21 cellular contexts compared by ENCODE assay signal in genomic region chr5:31640573-31640972, GRCh38. TPM values are rescaled to one million over a fixed set of nuclear protein-coding genes. Genes with fewer than 3 reads are reported as not detected.
DNase-seq lines count a peak whose midpoint lies in the region; ATAC-seq, FAIRE-seq and TF ChIP-seq lines count a peak whose summit lies in the region.
"Had no signal": no experiment of that assay in that cellular context is flagged by ENCODE, and none has a peak within 500 bp of the region (broad histone marks: within the 10 kb centered on the region; RNA-seq: fewer than 3 reads in every experiment).

No MANE protein-coding gene starts in this region.

- DNase-seq in CD4-positive, alpha-beta T cell = no peak
- DNase-seq in HTR-8/SVneo (ENCODE audit: insufficient read length, low spot score) (no peak), neural progenitor cell (ENCODE audit: low spot score) (no peak), ascending aorta (ENCODE audit: low spot score in 2 of 2) (no peak)
- DNase-seq in effector memory CD8-positive, alpha-beta T cell = no peak
- no peak for DNase-seq in activated effector memory CD4-positive, alpha-beta T cell treated with anti-CD3 and anti-CD28 coated beads, Interleukin-2, amount 50 U/mL, for 16 hours
- DNase-seq in activated CD4-positive, alpha-beta memory T cell treated with anti-CD3 and anti-CD28 coated beads for 36 hours = no peak
- DNase-seq: ACHN; BE2C; Calu3; CD4-positive, alpha-beta memory T cell; DMS53; MV-4-11; NCI-H1417; NCI-H187 treated with DMSO at 0.1 percent for 48 hours; NCI-H446; NCI-H69; RPMI8226; SJCRH30 had no signal

- no peak overlapping the region for H3K4me3 Mint-ChIP-seq in CD4-positive, alpha-beta T cell
- H3K4me3 Mint-ChIP-seq in effector memory CD8-positive, alpha-beta T cell = peak overlapping the region; percentile 76 to 79
- H3K4me3 Mint-ChIP-seq in neural progenitor cell = no peak overlapping the region
- H3K4me3 Mint-ChIP-seq in activated CD4-positive, alpha-beta memory T cell treated with anti-CD3 and anti-CD28 coated beads for 36 hours = no peak overlapping the region

- no peaks in the 10 kb centered on the region for H3K36me3 ChIP-seq in neural progenitor cell
- H3K36me3 ChIP-seq in ascending aorta = no peaks in the 10 kb centered on the region
- H3K36me3 ChIP-seq: BE2C, HAP-1, SJCRH30 had no signal

- H3K9ac ChIP-seq in neural progenitor cell = no peak overlapping the region

- peak overlapping the region; percentile 46 for H3K27ac Mint-ChIP-seq in CD4-positive, alpha-beta T cell
- H3K27ac Mint-ChIP-seq in effector memory CD8-positive, alpha-beta T cell = peak overlapping the region in 1 of 2 donors; percentile 13
- H3K27ac Mint-ChIP-seq in neural progenitor cell = no peak overlapping the region
- no peak overlapping the region for H3K27ac Mint-ChIP-seq in activated CD4-positive, alpha-beta memory T cell treated with anti-CD3 and anti-CD28 coated beads for 36 hours

- H3K27me3 Mint-ChIP-seq in CD4-positive, alpha-beta T cell = no peaks in the 10 kb centered on the region
- peaks cover 28 to 32% of the 10 kb centered on the region in 2 donors for H3K27me3 Mint-ChIP-seq in effector memory CD8-positive, alpha-beta T cell
- peaks cover 9% of the 10 kb centered on the region for H3K27me3 Mint-ChIP-seq in neural progenitor cell (ENCODE audit: insufficient read depth, low read depth)
- H3K27me3 Mint-ChIP-seq in activated CD4-positive, alpha-beta memory T cell treated with anti-CD3 and anti-CD28 coated beads for 36 hours = peaks cover 11% of the 10 kb centered on the region

- peaks cover 41% of the 10 kb centered on the region for H3F3A ChIP-seq in neural progenitor cell (ENCODE audit: low read depth)

- H4K20me1 ChIP-seq in neural progenitor cell (ENCODE audit: low read depth) = no peaks in the 10 kb centered on the region

- POLR2A ChIA-PET in CD4-positive, alpha-beta T cell (lab: Charles Lee) = no interaction called here
- POLR2A ChIA-PET in activated CD4-positive, alpha-beta memory T cell treated with anti-CD3 and anti-CD28 coated beads for 36 hours (lab: Charles Lee) = no interaction called here

- H3K36me3 Mint-ChIP-seq in CD4-positive, alpha-beta T cell (ENCODE audit: low read depth) = no peaks in the 10 kb centered on the region
- no peaks in the 10 kb centered on the region for H3K36me3 Mint-ChIP-seq in effector memory CD8-positive, alpha-beta T cell (ENCODE audit: insufficient read depth)
- H3K36me3 Mint-ChIP-seq in neural progenitor cell = no peaks in the 10 kb centered on the region
- no peaks in the 10 kb centered on the region for H3K36me3 Mint-ChIP-seq in activated CD4-positive, alpha-beta memory T cell treated with anti-CD3 and anti-CD28 coated beads for 36 hours
- H3K36me3 Mint-ChIP-seq: CD4-positive, alpha-beta memory T cell had no signal

- intact Hi-C loops in CD4-positive, alpha-beta T cell (cut with DNase I, micrococcal nuclease) = no loop called here
- intact Hi-C loops in activated CD4-positive, alpha-beta memory T cell treated with anti-CD3 and anti-CD28 coated beads for 36 hours (cut with micrococcal nuclease) = no loop called here
- intact Hi-C loops in ascending aorta (cut with DNase I) = loop anchor here (10.0 kb wide), 1 partner anchor 454 kb away; no protein-coding TSS in a partner anchor

- no peaks in the 10 kb centered on the region for H3K79me2 ChIP-seq in neural progenitor cell (ENCODE audit: low read depth)

- H3K9me3 Mint-ChIP-seq in CD4-positive, alpha-beta T cell = no peaks in the 10 kb centered on the region
- no peaks in the 10 kb centered on the region for H3K9me3 Mint-ChIP-seq in effector memory CD8-positive, alpha-beta T cell
- no peaks in the 10 kb centered on the region for H3K9me3 Mint-ChIP-seq in neural progenitor cell
- H3K9me3 Mint-ChIP-seq in activated CD4-positive, alpha-beta memory T cell treated with anti-CD3 and anti-CD28 coated beads for 36 hours = no peaks in the 10 kb centered on the region
- H3K9me3 Mint-ChIP-seq: CD4-positive, alpha-beta memory T cell had no signal

- H3K4me3 ChIP-seq in neural progenitor cell (no peak overlapping the region), ascending aorta (no peak overlapping the region)
- H3K4me3 ChIP-seq: K562, SJCRH30 had no signal

- peaks cover 17% of the 10 kb centered on the region for H3K4me1 Mint-ChIP-seq in CD4-positive, alpha-beta T cell (ENCODE audit: low read depth)
- peaks cover 8 to 11% of the 10 kb centered on the region in 2 donors for H3K4me1 Mint-ChIP-seq in effector memory CD8-positive, alpha-beta T cell (ENCODE audit: low read depth in 2 of 2)
- peaks cover 13% of the 10 kb centered on the region for H3K4me1 Mint-ChIP-seq in neural progenitor cell
- H3K4me1 Mint-ChIP-seq in activated CD4-positive, alpha-beta memory T cell treated with anti-CD3 and anti-CD28 coated beads for 36 hours (ENCODE audit: low read depth) = peaks cover 10% of the 10 kb centered on the region

- peak; percentile 33 for FAIRE-seq in HTR-8/SVneo (lab: Jason Lieb, UNC)
- FAIRE-seq: K562 had no signal

- no peak for TF ChIP-seq CTCF in CD4-positive, alpha-beta T cell (IDR thresholded peaks at IDR 0.05)
- no peak for TF ChIP-seq CTCF in neural progenitor cell (IDR thresholded peaks at IDR 0.05)
- TF ChIP-seq CTCF in ascending aorta (IDR thresholded peaks at IDR 0.05) = no peak

- H2AFZ ChIP-seq in neural progenitor cell (replicated peaks) = no peak overlapping the region

- no peak for ATAC-seq in CD4-positive, alpha-beta T cell (ENCODE audit: poor library complexity)
- no peak for ATAC-seq in effector memory CD8-positive, alpha-beta T cell (replicated peaks)
- ATAC-seq: K562 had no signal

- H3K4me2 ChIP-seq in neural progenitor cell = peak overlapping the region; percentile 100

- H3K27ac ChIP-seq in CD4-positive, alpha-beta T cell (ENCODE audit: low read depth, low read length) = no peak overlapping the region
- H3K27ac ChIP-seq in neural progenitor cell (no peak overlapping the region), ascending aorta (peak overlapping the region in 1 of 2 donors; percentile 69)
- H3K27ac ChIP-seq: SJCRH30 had no signal

- H3K4me1 ChIP-seq in neural progenitor cell (peaks cover 15% of the 10 kb centered on the region), ascending aorta (peaks cover 5 to 6% of the 10 kb centered on the region in 2 donors)
- H3K4me1 ChIP-seq: SJCRH30 had no signal

- H3K9me3 ChIP-seq in CD4-positive, alpha-beta T cell (ENCODE audit: control insufficient read depth, low read length) = no peaks in the 10 kb centered on the region
- no peaks in the 10 kb centered on the region for H3K9me3 ChIP-seq in neural progenitor cell (ENCODE audit: low read depth)
- no peaks in the 10 kb centered on the region for H3K9me3 ChIP-seq in ascending aorta
- H3K9me3 ChIP-seq: BE2C, HAP-1, SJCRH30 had no signal

- H3K27me3 ChIP-seq in CD4-positive, alpha-beta T cell (ENCODE audit: control insufficient read depth, insufficient read depth, low read length) = peaks cover 11% of the 10 kb centered on the region
- peaks cover 32% of the 10 kb centered on the region for H3K27me3 ChIP-seq in neural progenitor cell
- H3K27me3 ChIP-seq in ascending aorta = no peaks in the 10 kb centered on the region

- CTCF ChIA-PET in CD4-positive, alpha-beta T cell (lab: Charles Lee) = no interaction called here
- CTCF ChIA-PET in activated CD4-positive, alpha-beta memory T cell treated with anti-CD3 and anti-CD28 coated beads for 36 hours (lab: Charles Lee) = interaction anchor here (1.1 kb wide), 1 partner anchor 452 kb away, joined by 3 read pairs; no protein-coding TSS in a partner anchor

RNA-seq across cellular contexts. Expression of gene PDZD2, which starts 1.6 kb away (rescaled TPM):
- total RNA-seq in CD4-positive, alpha-beta T cell = 1 to 10 TPM; 1.3 to 1.8 TPM
- total RNA-seq in neural progenitor cell (ENCODE audit: low replicate concordance) = 1.1 and 1.4 TPM in 2 replicates
- not detected for total RNA-seq in activated CD4-positive, alpha-beta memory T cell treated with anti-CD3 and anti-CD28 coated beads for 36 hours
- 8.1 TPM for total RNA-seq in ascending aorta

Comparison
In these comparisons a context has a peak if more than half of its experiments do, and no peak if none do; other contexts are left out.
1. H3K4me3 Mint-ChIP-seq: peak in effector memory CD8-positive, alpha-beta T cell (2 of 2); none in CD4-positive, alpha-beta T cell (single experiment), neural progenitor cell (single experiment) and activated CD4-positive, alpha-beta memory T cell treated with anti-CD3 and anti-CD28 coated beads for 36 hours (single experiment).